Comparison of ENCODE assay signal across 26 cellular contexts in the genomic region with DNA sequence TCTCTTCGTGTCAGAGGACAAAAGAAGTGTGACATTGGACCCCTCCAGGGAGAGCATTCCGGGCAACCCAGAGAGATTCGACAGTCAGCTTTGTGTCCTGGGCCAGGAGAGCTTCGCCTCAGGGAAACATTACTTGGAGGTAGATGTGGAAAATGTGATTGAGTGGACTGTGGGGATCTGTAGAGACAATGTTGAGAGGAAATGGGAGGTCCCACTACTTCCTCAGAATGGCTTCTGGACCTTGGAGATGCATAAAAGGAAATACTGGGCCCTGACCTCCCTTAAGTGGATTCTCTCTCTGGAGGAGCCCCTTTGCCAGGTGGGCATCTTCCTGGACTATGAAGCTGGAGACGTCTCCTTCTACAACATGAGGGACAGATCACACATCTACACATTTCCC.
"Had no signal": no experiment of that assay in that cellular context is flagged by ENCODE, and none has a peak within 500 bp of the region (broad histone marks: within the 10 kb centered on the region; RNA-seq: fewer than 3 reads in every experiment).

No MANE protein-coding gene starts in this region.

- H3K4me3 ChIP-seq: colonic mucosa, esophagus squamous epithelium, mucosa of descending colon, neural progenitor cell, ovary, psoas muscle, sigmoid colon, thoracic aorta, transverse colon, upper lobe of right lung, uterus had no signal

- H3K27me3 Mint-ChIP-seq: dendritic cell treated with granulocyte-macrophage colony-stimulating factor and Interleukin-4, amounts not matched to agents 40 ng/mL and 50 ng/mL, for 4 days; naive B cell; natural killer cell treated with Interleukin-12 subunit alpha and Interleukin-12 subunit beta and Interleukin-15 and Interleukin-18, amount 100 ng/mL, for 72 hours; stimulated activated naive B cell treated with anti-CD40 and anti-IgM and Interleukin-4, amounts not matched to agents 10 μg/mL and 1 μg/mL and 100 μg/mL, for 72 hours; stimulated activated naive CD8-positive, alpha-beta T cell treated with anti-CD3 and anti-CD28 coated beads, Interleukin-15, Interleukin-2, amounts not matched to agents 100 ng/mL and 50 ng/mL, for 24 hours had no signal

- H3K27ac ChIP-seq: colonic mucosa, esophagus squamous epithelium, neural progenitor cell, ovary, psoas muscle, sigmoid colon, transverse colon, upper lobe of right lung, uterus had no signal

- ATAC-seq: left lobe of liver; psoas muscle; stimulated activated naive B cell treated with anti-CD40 and anti-IgM and Interleukin-4, amounts not matched to agents 10 μg/mL and 1 μg/mL and 100 μg/mL, for 72 hours had no signal

- H3K9me3 Mint-ChIP-seq: natural killer cell treated with Interleukin-12 subunit alpha and Interleukin-12 subunit beta and Interleukin-15 and Interleukin-18, amount 100 ng/mL, for 72 hours had no signal

- H3K36me3 ChIP-seq: colonic mucosa, neural progenitor cell, ovary, uterus had no signal

- H3K4me1 ChIP-seq: colonic mucosa, neural progenitor cell, psoas muscle, sigmoid colon, transverse colon, upper lobe of right lung, uterus had no signal

- H3K27me3 ChIP-seq: colonic mucosa, esophagus squamous epithelium, neural progenitor cell, ovary, sigmoid colon, transverse colon, upper lobe of right lung, uterus had no signal

- H3K4me3 Mint-ChIP-seq: dendritic cell treated with granulocyte-macrophage colony-stimulating factor and Interleukin-4, amounts not matched to agents 40 ng/mL and 50 ng/mL, for 4 days; mesothelial cell of epicardium; naive B cell; natural killer cell treated with Interleukin-12 subunit alpha and Interleukin-12 subunit beta and Interleukin-15 and Interleukin-18, amount 100 ng/mL, for 72 hours; neural progenitor cell; stimulated activated naive B cell treated with anti-CD40 and anti-IgM and Interleukin-4, amounts not matched to agents 10 μg/mL and 1 μg/mL and 100 μg/mL, for 72 hours; stimulated activated naive CD8-positive, alpha-beta T cell treated with anti-CD3 and anti-CD28 coated beads, Interleukin-15, Interleukin-2, amounts not matched to agents 100 ng/mL and 50 ng/mL, for 24 hours had no signal

- H3K9me3 ChIP-seq: colonic mucosa, ovary, psoas muscle, thoracic aorta, transverse colon, upper lobe of right lung, uterus had no signal

- H3K27ac Mint-ChIP-seq: dendritic cell treated with granulocyte-macrophage colony-stimulating factor and Interleukin-4, amounts not matched to agents 40 ng/mL and 50 ng/mL, for 4 days; mesothelial cell of epicardium; naive B cell; natural killer cell treated with Interleukin-12 subunit alpha and Interleukin-12 subunit beta and Interleukin-15 and Interleukin-18, amount 100 ng/mL, for 72 hours; neural progenitor cell; stimulated activated naive B cell treated with anti-CD40 and anti-IgM and Interleukin-4, amounts not matched to agents 10 μg/mL and 1 μg/mL and 100 μg/mL, for 72 hours; stimulated activated naive CD8-positive, alpha-beta T cell treated with anti-CD3 and anti-CD28 coated beads, Interleukin-15, Interleukin-2, amounts not matched to agents 100 ng/mL and 50 ng/mL, for 24 hours had no signal

- DNase-seq: central memory CD4-positive, alpha-beta T cell; colonic mucosa; effector memory CD4-positive, alpha-beta T cell; erythroblast; esophagus squamous epithelium; foreskin melanocyte; hypothalamus; mesenchymal stem cell; mucosa of descending colon; naive B cell; ovary; posterior cingulate gyrus; psoas muscle; sigmoid colon; stimulated activated CD4-positive, alpha-beta T cell treated with anti-CD3 and anti-CD28 coated beads, Interleukin-4, amount 100 ng/mL, for 4 hours; stimulated activated naive B cell treated with anti-CD40 and anti-IgM and Interleukin-4, amounts not matched to agents 10 μg/mL and 1 μg/mL and 100 μg/mL, for 72 hours; transverse colon; upper lobe of right lung; uterus had no signal

- H3K4me1 Mint-ChIP-seq: mesothelial cell of epicardium; naive B cell; neural progenitor cell; stimulated activated naive B cell treated with anti-CD40 and anti-IgM and Interleukin-4, amounts not matched to agents 10 μg/mL and 1 μg/mL and 100 μg/mL, for 72 hours had no signal
